21 cellular contexts compared by ENCODE assay signal in the genomic region with DNA sequence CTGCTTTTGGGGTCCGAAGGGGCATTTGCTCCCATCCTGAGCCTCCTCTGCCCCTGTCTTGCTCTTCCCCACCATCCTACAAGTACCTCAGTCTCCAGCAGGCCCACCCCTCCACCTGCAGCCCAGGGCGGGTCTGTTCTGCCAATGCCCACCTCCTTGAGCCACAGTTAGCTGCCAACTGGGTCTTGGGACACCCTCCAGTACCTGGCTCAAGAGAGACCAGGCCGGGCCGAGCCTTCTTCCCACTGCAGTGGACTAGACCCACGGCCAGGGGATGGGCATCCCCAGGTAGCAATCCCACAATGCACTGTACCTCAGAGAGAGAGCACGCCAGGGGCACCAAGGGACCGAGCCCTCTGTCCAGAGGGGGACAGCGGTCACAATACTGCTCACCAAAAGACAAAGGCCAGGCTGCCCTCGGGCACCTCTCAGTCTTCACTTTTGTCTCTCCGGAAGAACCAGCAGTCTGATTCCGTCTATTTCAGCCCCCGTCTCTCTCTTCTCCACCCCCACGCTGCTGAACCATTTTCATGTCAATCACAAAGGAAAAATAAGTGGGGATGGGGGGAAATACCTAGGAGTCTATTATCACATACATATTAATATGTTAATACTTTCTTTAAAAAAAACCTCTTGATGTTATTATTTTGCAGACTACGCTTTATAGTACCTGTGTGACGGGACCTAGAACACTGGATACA. TPM values are rescaled to one million over a fixed set of nuclear protein-coding genes. Genes with fewer than 3 reads are reported as not detected.
DNase-seq lines count a peak whose midpoint lies in the region; ATAC-seq and TF ChIP-seq lines count a peak whose summit lies in the region.
"Had no signal": no experiment of that assay in that cellular context is flagged by ENCODE, and none has a peak within 500 bp of the region (broad histone marks: within the 10 kb centered on the region; RNA-seq: fewer than 3 reads in every experiment).

No MANE protein-coding gene starts in this region.

- TF ChIP-seq RAD21 in neural cell (conservative IDR thresholded peaks at IDR 0.05) = no peak

- H3F3A ChIP-seq in neural cell (ENCODE audit: insufficient read depth, low read length, poor library complexity, severe bottlenecking) = no peaks in the 10 kb centered on the region

- intact Hi-C loops in tibial artery (cut with DNase I; ENCODE audit: low total_unique reads) = no loop called here
- intact Hi-C loops in CD4-positive, alpha-beta memory T cell (cut with micrococcal nuclease) = no loop called here

- H2AFZ ChIP-seq in neural cell (ENCODE audit: low read depth, low read length) = no peak overlapping the region
- H2AFZ ChIP-seq: GM23248 had no signal

- no peaks in the 10 kb centered on the region for H4K20me1 ChIP-seq in neural cell (ENCODE audit: insufficient read depth)
- H4K20me1 ChIP-seq: BLaER1 had no signal

- TF ChIP-seq CTCF in neural cell (IDR thresholded peaks at IDR 0.05; ENCODE audit: poor library complexity, severe bottlenecking) (no peak), tibial artery (IDR thresholded peaks at IDR 0.05) (no peak)

- H3K9me2 ChIP-seq in neural cell (ENCODE audit: insufficient read depth, low read length) = no peaks in the 10 kb centered on the region

- no peak overlapping the region for H3K4me2 ChIP-seq in neural cell (ENCODE audit: low read length)
- H3K4me2 ChIP-seq: BLaER1 had no signal

- H3K4me1 ChIP-seq in tibial artery = peaks cover 0 to 9% (median 0%) of the 10 kb centered on the region in 4 donors
- H3K4me1 ChIP-seq in CD4-positive, alpha-beta memory T cell (ENCODE audit: insufficient read depth, low read length) = no peaks in the 10 kb centered on the region

- CTCF ChIA-PET in CD4-positive, alpha-beta memory T cell (lab: Charles Lee; ENCODE audit: partially characterized antibody) = interaction anchor here (1.0 to 1.9 kb wide), 5 partner anchors 11 to 123 kb away, joined by 3 to 15 read pairs (median 3); no protein-coding TSS in a partner anchor

- H3K9me3 ChIP-seq in neural cell (ENCODE audit: low read length) (no peaks in the 10 kb centered on the region), tibial artery (no peaks in the 10 kb centered on the region)
- H3K9me3 ChIP-seq in CD4-positive, alpha-beta memory T cell (ENCODE audit: control insufficient read depth in 1 of 2, low read length in 2 of 2) = no peaks in the 10 kb centered on the region

- H3K36me3 ChIP-seq in neural cell (ENCODE audit: insufficient read depth, low read length) = no peaks in the 10 kb centered on the region
- no peaks in the 10 kb centered on the region for H3K36me3 ChIP-seq in tibial artery
- no peaks in the 10 kb centered on the region for H3K36me3 ChIP-seq in CD4-positive, alpha-beta memory T cell (ENCODE audit: insufficient read depth, low read length)
- H3K36me3 ChIP-seq: BLaER1 had no signal

- peaks cover 0 to 5% (median 2%) of the 10 kb centered on the region in 8 donors for H3K9me3 Mint-ChIP-seq in CD4-positive, alpha-beta memory T cell

- peak; percentile 54 for DNase-seq in putamen (ENCODE audit: low spot score)
- peak; percentile 15 to 48 for DNase-seq in tibial artery
- DNase-seq in CD4-positive, alpha-beta memory T cell = no peak
- no peak for DNase-seq in SIG-M5 treated with dmso at 0.1 percent for 504 hours (lab: John Stamatoyannopoulos, UW; ENCODE audit: unreplicated experiment)
- DNase-seq: 8988T; CD8-positive, alpha-beta memory T cell; COR-L47; DMS 273 treated with DMSO at 0.1 percent for 48 hours; DMS53; DND-41; EL; GM23248; HCEC 1CT had no signal

- H3K4me3 Mint-ChIP-seq in CD4-positive, alpha-beta memory T cell = no peak overlapping the region
- H3K4me3 Mint-ChIP-seq: CD8-positive, alpha-beta memory T cell had no signal

- H3K27me3 ChIP-seq in neural cell (ENCODE audit: insufficient read depth, low read depth, low read length) (no peaks in the 10 kb centered on the region), tibial artery (no peaks in the 10 kb centered on the region)
- peaks cover 9% of the 10 kb centered on the region for H3K27me3 ChIP-seq in CD4-positive, alpha-beta memory T cell (ENCODE audit: insufficient read depth, low read length)
- H3K27me3 ChIP-seq: BLaER1 had no signal

- peaks cover 0 to 4% of the 10 kb centered on the region in 2 donors for H3K36me3 Mint-ChIP-seq in CD4-positive, alpha-beta memory T cell
- H3K36me3 Mint-ChIP-seq: CD8-positive, alpha-beta memory T cell had no signal

- peaks cover 0 to 1% (median 0%) of the 10 kb centered on the region in 4 donors for H3K4me1 Mint-ChIP-seq in CD4-positive, alpha-beta memory T cell

- H3K9ac ChIP-seq in neural cell (ENCODE audit: low read length) = peak overlapping the region; percentile 11
- H3K9ac ChIP-seq: BLaER1, GM23248 had no signal

- H3K4me3 ChIP-seq in neural cell (ENCODE audit: low read length) = no peak overlapping the region
- no peak overlapping the region for H3K4me3 ChIP-seq in tibial artery
- H3K4me3 ChIP-seq in CD4-positive, alpha-beta memory T cell (ENCODE audit: low read length in 2 of 2) = no peak overlapping the region
- H3K4me3 ChIP-seq: BLaER1, GM12878, GM23248 had no signal

- POLR2A ChIA-PET in CD4-positive, alpha-beta memory T cell (lab: Charles Lee; ENCODE audit: partially characterized antibody) = no interaction called here

- H3K27ac ChIP-seq in angular gyrus (ENCODE audit: low read depth, low read length) (peak overlapping the region; percentile 12), neural cell (ENCODE audit: low read length) (peak overlapping the region; percentile 5), tibial artery (no peak overlapping the region)
- H3K27ac ChIP-seq in CD4-positive, alpha-beta memory T cell (ENCODE audit: low read depth, low read length) = no peak overlapping the region
- H3K27ac ChIP-seq: BLaER1, GM23248 had no signal

- no peak overlapping the region for H3K27ac Mint-ChIP-seq in CD4-positive, alpha-beta memory T cell
- H3K27ac Mint-ChIP-seq: CD8-positive, alpha-beta memory T cell had no signal

- TF ChIP-seq EP300 in neural cell (conservative IDR thresholded peaks at IDR 0.05; ENCODE audit: poor library complexity, severe bottlenecking) = no peak

- H3K27me3 Mint-ChIP-seq in CD4-positive, alpha-beta memory T cell = peaks cover 17 to 20% of the 10 kb centered on the region in 2 donors

- ATAC-seq in HG03280 (IDR thresholded peaks at IDR 0.05; ENCODE audit: unreplicated experiment) = no peak
- no peak for ATAC-seq in HG03565 (IDR thresholded peaks at IDR 0.05; ENCODE audit: unreplicated experiment)

- H3K79me2 ChIP-seq in neural cell (replicated peaks; ENCODE audit: insufficient read depth, low read length) = no peaks in the 10 kb centered on the region

TF ChIP-seq in neural cell, 6 proteins besides CTCF, POLR2A, EP300 and RAD21:
- TF ChIP-seq TAF1 (IDR thresholded peaks at IDR 0.05; ENCODE audit: low read depth) (no peak), MXI1 (conservative IDR thresholded peaks at IDR 0.05; ENCODE audit: poor library complexity, severe bottlenecking) (no peak), SMC3 (conservative IDR thresholded peaks at IDR 0.05; ENCODE audit: poor library complexity) (no peak), EZH2 (IDR thresholded peaks at IDR 0.05; ENCODE audit: borderline replicate concordance, insufficient read depth, low read length, poor library complexity, severe bottlenecking) (no peak), POLR2AphosphoS5 (IDR thresholded peaks at IDR 0.05) (no peak)
- TF ChIP-seq, protein P1, sequence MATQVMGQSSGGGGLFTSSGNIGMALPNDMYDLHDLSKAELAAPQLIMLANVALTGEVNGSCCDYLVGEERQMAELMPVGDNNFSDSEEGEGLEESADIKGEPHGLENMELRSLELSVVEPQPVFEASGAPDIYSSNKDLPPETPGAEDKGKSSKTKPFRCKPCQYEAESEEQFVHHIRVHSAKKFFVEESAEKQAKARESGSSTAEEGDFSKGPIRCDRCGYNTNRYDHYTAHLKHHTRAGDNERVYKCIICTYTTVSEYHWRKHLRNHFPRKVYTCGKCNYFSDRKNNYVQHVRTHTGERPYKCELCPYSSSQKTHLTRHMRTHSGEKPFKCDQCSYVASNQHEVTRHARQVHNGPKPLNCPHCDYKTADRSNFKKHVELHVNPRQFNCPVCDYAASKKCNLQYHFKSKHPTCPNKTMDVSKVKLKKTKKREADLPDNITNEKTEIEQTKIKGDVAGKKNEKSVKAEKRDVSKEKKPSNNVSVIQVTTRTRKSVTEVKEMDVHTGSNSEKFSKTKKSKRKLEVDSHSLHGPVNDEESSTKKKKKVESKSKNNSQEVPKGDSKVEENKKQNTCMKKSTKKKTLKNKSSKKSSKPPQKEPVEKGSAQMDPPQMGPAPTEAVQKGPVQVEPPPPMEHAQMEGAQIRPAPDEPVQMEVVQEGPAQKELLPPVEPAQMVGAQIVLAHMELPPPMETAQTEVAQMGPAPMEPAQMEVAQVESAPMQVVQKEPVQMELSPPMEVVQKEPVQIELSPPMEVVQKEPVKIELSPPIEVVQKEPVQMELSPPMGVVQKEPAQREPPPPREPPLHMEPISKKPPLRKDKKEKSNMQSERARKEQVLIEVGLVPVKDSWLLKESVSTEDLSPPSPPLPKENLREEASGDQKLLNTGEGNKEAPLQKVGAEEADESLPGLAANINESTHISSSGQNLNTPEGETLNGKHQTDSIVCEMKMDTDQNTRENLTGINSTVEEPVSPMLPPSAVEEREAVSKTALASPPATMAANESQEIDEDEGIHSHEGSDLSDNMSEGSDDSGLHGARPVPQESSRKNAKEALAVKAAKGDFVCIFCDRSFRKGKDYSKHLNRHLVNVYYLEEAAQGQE (IDR thresholded peaks at IDR 0.05; ENCODE audit: borderline replicate concordance) = no peak

RNA-seq across cellular contexts. Expression of a gene that starts 51.7 kb away (rescaled TPM):
- polyA plus RNA-seq in neural cell = 60.8 and 65.4 TPM in 2 replicates
- 110 and 121 TPM in 2 replicates for polyA minus RNA-seq in neural cell
- total RNA-seq in CD4-positive, alpha-beta memory T cell = not detected
- not detected for polyA plus RNA-seq in CD4-positive, alpha-beta memory T cell
- total RNA-seq: CD8-positive, alpha-beta memory T cell; G401; GM12878; GM23248 had no signal
- polyA plus RNA-seq: AG04450; CD8-positive, alpha-beta memory T cell; GM12878; GM23248 had no signal

Comparison
In these comparisons a context has a peak if more than half of its experiments do, and no peak if none do; other contexts are left out.
1. H3K27ac ChIP-seq: peak in angular gyrus (single experiment) and neural cell (single experiment); none in tibial artery (0 of 2) and CD4-positive, alpha-beta memory T cell (single experiment).
2. DNase-seq: peak in putamen (single experiment) and tibial artery (2 of 2); none in CD4-positive, alpha-beta memory T cell (0 of 5) and SIG-M5 treated with dmso at 0.1 percent for 504 hours (single experiment).
3. RNA of a gene that starts 51.7 kb away (polyA plus RNA-seq): 60.8 to 65.4 TPM in neural cell; not detected in CD4-positive, alpha-beta memory T cell; every median in the first group is over 10 times any median in the second.